9 cellular contexts compared by ENCODE assay signal in genomic region chr13:30145709-30146367, GRCh38.
DNase-seq lines count a peak whose midpoint lies in the region; ATAC-seq and FAIRE-seq lines count a peak whose summit lies in the region.
"Had no signal": no experiment of that assay in that cellular context is flagged by ENCODE, and none has a peak within 500 bp of the region (broad histone marks: within the 10 kb centered on the region; RNA-seq: fewer than 3 reads in every experiment).

No MANE protein-coding gene starts in this region.

- WGBS in trophoblast cell (ENCODE audit: extremely low coverage, insufficient coverage, insufficient read length), result no CpG with 5 or more reads among the region's 13 CpGs
- WGBS in neuronal stem cell (ENCODE audit: extremely low coverage in 2 of 2, insufficient read length in 2 of 2, insufficient replicate concordance in 1 of 2), 2 donors, result no CpG with 5 or more reads among the region's 13 CpGs

- no peak overlapping the region for H3K27ac ChIP-seq in trophoblast cell (ENCODE audit: low read depth, low read length)
- H3K27ac ChIP-seq in neuronal stem cell (replicated peaks; ENCODE audit: low read length), result no peak overlapping the region
- H3K27ac ChIP-seq: SJCRH30 had no signal

- no peak overlapping the region for H2BK15ac ChIP-seq in neuronal stem cell (ENCODE audit: low read length)

- H3K14ac ChIP-seq in trophoblast cell (ENCODE audit: low read length) (no peak overlapping the region), neuronal stem cell (ENCODE audit: low read length) (no peak overlapping the region)

- H3K9me3 ChIP-seq in trophoblast cell (ENCODE audit: insufficient read depth, low read depth, low read length) (no peaks in the 10 kb centered on the region), neuronal stem cell (replicated peaks in 1 of 2; ENCODE audit: control insufficient read depth in 2 of 2, insufficient read depth in 1 of 2, low read depth in 1 of 2, low read length in 2 of 2) (no peaks in the 10 kb centered on the region)
- H3K9me3 ChIP-seq: SJCRH30 had no signal

- DNase-seq in trophoblast cell (no peak), urothelium cell line (ENCODE audit: low spot score) (no peak), cerebellar nuclear complex (lab: John Stamatoyannopoulos, UW) (no peak), neuronal stem cell (ENCODE audit: low spot score) (no peak), glomerular visceral epithelial cell (ENCODE audit: extremely low spot score) (no peak)

- H3K79me2 ChIP-seq in trophoblast cell (ENCODE audit: control insufficient read depth, insufficient read depth, low read length, poor library complexity), result peaks cover 6% of the 10 kb centered on the region

- H2BK12ac ChIP-seq in trophoblast cell (ENCODE audit: low read length) (peak overlapping the region; percentile 20), neuronal stem cell (ENCODE audit: low read length) (no peak overlapping the region)

- H3K18ac ChIP-seq in trophoblast cell (ENCODE audit: low read length), result no peak overlapping the region
- H3K18ac ChIP-seq in neuronal stem cell (ENCODE audit: low read length), result no peak overlapping the region

- H2AFZ ChIP-seq in trophoblast cell (ENCODE audit: insufficient read depth, low read length, poor library complexity) (no peak overlapping the region), neuronal stem cell (ENCODE audit: low read length) (no peak overlapping the region)

- H3K9ac ChIP-seq in trophoblast cell (ENCODE audit: low read length) (no peak overlapping the region), neuronal stem cell (ENCODE audit: low read depth, low read length, poor library complexity) (no peak overlapping the region)

- H3K4me1 ChIP-seq in trophoblast cell (ENCODE audit: control insufficient read depth in 1 of 2, insufficient read depth in 2 of 2, low read length in 2 of 2), result peaks cover 19 to 22% of the 10 kb centered on the region in 2 experiments
- H3K4me1 ChIP-seq in neuronal stem cell (ENCODE audit: control insufficient read depth in 2 of 2, insufficient read depth in 1 of 2, low read depth in 1 of 2, low read length in 2 of 2), result no peaks in the 10 kb centered on the region

- ATAC-seq in GM18861 (IDR thresholded peaks at IDR 0.05; ENCODE audit: unreplicated experiment), result peak; percentile 41
- peak; percentile 63 for ATAC-seq in GM21447 (IDR thresholded peaks at IDR 0.05; ENCODE audit: unreplicated experiment)
- peak; percentile 55 for ATAC-seq in HG03439 (IDR thresholded peaks at IDR 0.05; ENCODE audit: unreplicated experiment)

- H4K8ac ChIP-seq in trophoblast cell (ENCODE audit: low read depth, low read length) (peak overlapping the region; percentile 7), neuronal stem cell (ENCODE audit: low read depth, low read length) (no peak overlapping the region)

- H4K12ac ChIP-seq in trophoblast cell (ENCODE audit: low read depth, low read length), result no peak overlapping the region

- H3K4ac ChIP-seq in trophoblast cell (ENCODE audit: low read depth, low read length) (no peak overlapping the region), neuronal stem cell (ENCODE audit: low read length) (no peak overlapping the region)

- no peaks in the 10 kb centered on the region for H3K27me3 ChIP-seq in trophoblast cell (ENCODE audit: insufficient read depth, low read length)
- H3K27me3 ChIP-seq in neuronal stem cell (ENCODE audit: control insufficient read depth in 3 of 3, insufficient read depth in 3 of 3, low read depth in 1 of 3, low read length in 3 of 3), result no peaks in the 10 kb centered on the region
- H3K27me3 ChIP-seq: SJCRH30 had no signal

- H3K79me1 ChIP-seq in trophoblast cell (ENCODE audit: low read length) (peaks cover 33% of the 10 kb centered on the region), neuronal stem cell (ENCODE audit: low read depth, low read length) (no peaks in the 10 kb centered on the region)

- H3K36me3 ChIP-seq in trophoblast cell (ENCODE audit: control insufficient read depth in 1 of 2, insufficient read depth in 2 of 2, low read length in 2 of 2) (no peaks in the 10 kb centered on the region), neuronal stem cell (replicated peaks in 1 of 2; ENCODE audit: control insufficient read depth in 2 of 2, insufficient read depth in 2 of 2, low read length in 2 of 2) (no peaks in the 10 kb centered on the region)
- H3K36me3 ChIP-seq: SJCRH30 had no signal

- H4K91ac ChIP-seq in trophoblast cell (ENCODE audit: low read depth, low read length) (peak overlapping the region; percentile 53), neuronal stem cell (ENCODE audit: low read depth, low read length, poor library complexity) (no peak overlapping the region)

- no peak for FAIRE-seq in urothelium cell line (lab: Jason Lieb, UNC)

- peak overlapping the region; percentile 46 for H2BK5ac ChIP-seq in trophoblast cell (ENCODE audit: low read depth, low read length, poor library complexity)
- H2BK5ac ChIP-seq in neuronal stem cell (ENCODE audit: low read length), result no peak overlapping the region

- no peak overlapping the region for H3K23ac ChIP-seq in trophoblast cell (ENCODE audit: low read length)
- no peak overlapping the region for H3K23ac ChIP-seq in neuronal stem cell (ENCODE audit: low read depth, low read length, poor library complexity)

- peak overlapping the region; percentile 3 for H2BK120ac ChIP-seq in trophoblast cell (ENCODE audit: insufficient read depth, low read length, poor library complexity)
- no peak overlapping the region for H2BK120ac ChIP-seq in neuronal stem cell (ENCODE audit: low read depth, low read length)

- H3K4me3 ChIP-seq in trophoblast cell (ENCODE audit: low read depth, low read length) (no peak overlapping the region), neuronal stem cell (ENCODE audit: low read length in 2 of 2) (no peak overlapping the region)
- H3K4me3 ChIP-seq: SJCRH30 had no signal

- H2AK5ac ChIP-seq in trophoblast cell (ENCODE audit: low read length) (no peak overlapping the region), neuronal stem cell (ENCODE audit: low read depth, low read length) (no peak overlapping the region)

- H3K4me2 ChIP-seq in trophoblast cell (ENCODE audit: low read length) (no peak overlapping the region), neuronal stem cell (ENCODE audit: insufficient read depth, low read length, poor library complexity, severe bottlenecking) (no peak overlapping the region)
